In the genomic region with DNA sequence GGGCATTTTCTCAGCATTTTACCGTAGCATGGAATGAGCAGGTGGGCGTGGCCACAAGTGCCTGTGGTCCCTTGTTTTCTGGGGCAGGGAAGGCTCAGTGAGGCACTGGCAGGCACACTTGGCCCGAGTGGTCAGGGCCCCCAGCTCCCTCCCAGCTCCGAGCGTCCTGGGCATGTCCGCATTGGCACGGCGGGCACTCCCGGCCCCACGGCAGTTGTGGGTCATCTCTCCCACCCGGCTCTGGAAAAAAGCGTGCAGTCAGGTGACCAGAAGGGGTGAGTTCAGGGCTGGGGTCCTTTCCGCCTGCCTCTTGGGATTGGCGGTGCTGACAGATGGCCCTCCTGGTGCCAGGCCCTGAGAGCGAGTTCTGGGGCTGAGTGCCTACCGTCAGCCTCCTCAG, we compare ENCODE assay signal across 1 cellular context.
TF ChIP-seq lines count a peak whose summit lies in the region.

No MANE protein-coding gene starts in this region.

TF ChIP-seq in H1, 55 proteins besides CTCF, POLR2A, EP300 and RAD21:
- no peak for TF ChIP-seq RNF2 (IDR thresholded peaks at IDR 0.05; ENCODE audit: borderline replicate concordance, low read depth, low read length, missing control alignments, poor library complexity, severe bottlenecking)
- no peak for TF ChIP-seq SP4 (IDR thresholded peaks at IDR 0.05; ENCODE audit: low read length)
- no peak for TF ChIP-seq CREB1 (IDR thresholded peaks at IDR 0.05)
- TF ChIP-seq CBX8 (IDR thresholded peaks at IDR 0.05; ENCODE audit: borderline replicate concordance, low read depth, low read length) = no peak
- TF ChIP-seq CTBP2 (IDR thresholded peaks at IDR 0.05; ENCODE audit: borderline replicate concordance, insufficient read depth, insufficient read length, low read length) = no peak
- no peak for TF ChIP-seq TCF12 (IDR thresholded peaks at IDR 0.05; ENCODE audit: low read depth, low read length)
- no peak for TF ChIP-seq E2F6 (IDR thresholded peaks at IDR 0.05)
- TF ChIP-seq SRF (IDR thresholded peaks at IDR 0.05; ENCODE audit: low read depth, low read length) = no peak
- TF ChIP-seq, protein P1, sequence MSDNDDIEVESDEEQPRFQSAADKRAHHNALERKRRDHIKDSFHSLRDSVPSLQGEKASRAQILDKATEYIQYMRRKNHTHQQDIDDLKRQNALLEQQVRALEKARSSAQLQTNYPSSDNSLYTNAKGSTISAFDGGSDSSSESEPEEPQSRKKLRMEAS (IDR thresholded peaks at IDR 0.05) = no peak
- TF ChIP-seq NRF1 (IDR thresholded peaks at IDR 0.05; ENCODE audit: low read depth, low read length) = no peak
- no peak for TF ChIP-seq SP1 (IDR thresholded peaks at IDR 0.05; ENCODE audit: low read depth, low read length)
- TF ChIP-seq PHF8 (conservative IDR thresholded peaks at IDR 0.05; ENCODE audit: low read depth, low read length) = no peak
- TF ChIP-seq TBP (IDR thresholded peaks at IDR 0.05; ENCODE audit: low read depth, low read length) = no peak
- no peak for TF ChIP-seq KDM1A (IDR thresholded peaks at IDR 0.05; ENCODE audit: borderline replicate concordance, low read length)
